In genomic region chr3:179733797-179734196, GRCh38 we compare ENCODE assay signal across 23 cellular contexts.
DNase-seq lines count a peak whose midpoint lies in the region; ATAC-seq, FAIRE-seq and TF ChIP-seq lines count a peak whose summit lies in the region.
"Had no signal": no experiment of that assay in that cellular context is flagged by ENCODE, and none has a peak within 500 bp of the region (broad histone marks: within the 10 kb centered on the region; RNA-seq: fewer than 3 reads in every experiment).

No MANE protein-coding gene starts in this region.

- ATAC-seq in left ventricle myocardium superior = peak; percentile 31
- ATAC-seq in right cardiac atrium = no peak
- no peak for ATAC-seq in activated CD4-positive, CD25-positive, alpha-beta regulatory T cell treated with anti-CD3 and anti-CD28 coated beads, Interleukin-2, amount 50 U/mL, for 24 hours
- ATAC-seq: GM12878 had no signal

- H3K79me2 ChIP-seq in astrocyte (ENCODE audit: insufficient read depth, low read length) = no peaks in the 10 kb centered on the region

- DNase-seq in left ventricle myocardium superior (no peak), right cardiac atrium (no peak), astrocyte (ENCODE audit: low read depth) (no peak), progenitor cell of endocrine pancreas (ENCODE audit: low spot score, unreplicated experiment) (no peak), DMS79 (lab: John Stamatoyannopoulos, UW) (no peak)
- DNase-seq in activated CD4-positive, alpha-beta T cell treated with anti-CD3 and anti-CD28 coated beads for 1 hour = no peak
- DNase-seq: C1 segment of cervical spinal cord; CD4-positive, alpha-beta memory T cell; COR-L47; DMS53; GDM1; GM23248; H7; KG1; MM.1S; NCI-H2029; NCI-H446; NCI-H524 treated with DMSO at 0.1 percent for 48 hours; NCI-H774; SHP77 had no signal

- H3K9me3 ChIP-seq in right cardiac atrium (ENCODE audit: control insufficient read depth, low read length) (no peaks in the 10 kb centered on the region), astrocyte (ENCODE audit: insufficient read depth, low read depth, low read length) (no peaks in the 10 kb centered on the region)

- no peak for FAIRE-seq in astrocyte (lab: Jason Lieb, UNC)
- FAIRE-seq: GM12878, HTR-8/SVneo had no signal

- intact Hi-C loops in left ventricle myocardium superior (cut with micrococcal nuclease) = loop anchor here (10.0 kb wide), 1 partner anchor 79 kb away; the partner anchor contains the start of gene USP13
- intact Hi-C loops in right cardiac atrium (cut with DNase I) = no loop called here

- H3K9me3 Mint-ChIP-seq in astrocyte (ENCODE audit: unreplicated experiment) (no peaks in the 10 kb centered on the region), progenitor cell of endocrine pancreas (ENCODE audit: low read depth) (no peaks in the 10 kb centered on the region)
- H3K9me3 Mint-ChIP-seq: CD4-positive, alpha-beta memory T cell had no signal

- H3K36me3 Mint-ChIP-seq in astrocyte (ENCODE audit: low read depth, unreplicated experiment) (peaks cover 19% of the 10 kb centered on the region), progenitor cell of endocrine pancreas (ENCODE audit: insufficient read depth) (peaks cover 8% of the 10 kb centered on the region)

- H3K4me1 Mint-ChIP-seq in astrocyte (ENCODE audit: low read depth, unreplicated experiment) = peaks cover 7% of the 10 kb centered on the region
- H3K4me1 Mint-ChIP-seq in progenitor cell of endocrine pancreas (ENCODE audit: low read depth) = peaks cover 8% of the 10 kb centered on the region

- TF ChIP-seq CTCF in astrocyte (IDR thresholded peaks at IDR 0.05; ENCODE audit: insufficient read depth, low read depth, low read length) (no peak), progenitor cell of endocrine pancreas (IDR thresholded peaks at IDR 0.05; ENCODE audit: unreplicated experiment) (no peak)

- peaks cover 11% of the 10 kb centered on the region for H3K36me3 ChIP-seq in astrocyte (ENCODE audit: insufficient read depth, low read length)

- H3K4me3 Mint-ChIP-seq in astrocyte (ENCODE audit: unreplicated experiment) = no peak overlapping the region
- no peak overlapping the region for H3K4me3 Mint-ChIP-seq in progenitor cell of endocrine pancreas (ENCODE audit: low read depth)
- H3K4me3 Mint-ChIP-seq: CD4-positive, alpha-beta memory T cell had no signal

- no peak overlapping the region for H2AFZ ChIP-seq in astrocyte (ENCODE audit: low read depth, low read length)
- H2AFZ ChIP-seq: GM23248 had no signal

- no peak overlapping the region for H3K4me2 ChIP-seq in astrocyte (ENCODE audit: low read length)

- no peak overlapping the region for H3K9ac ChIP-seq in astrocyte (ENCODE audit: low read length)
- H3K9ac ChIP-seq: GM23248 had no signal

- peak overlapping the region; percentile 53 for H3K27ac Mint-ChIP-seq in astrocyte (ENCODE audit: unreplicated experiment)
- H3K27ac Mint-ChIP-seq in progenitor cell of endocrine pancreas = peak overlapping the region; percentile 25
- H3K27ac Mint-ChIP-seq: CD4-positive, alpha-beta memory T cell had no signal

- H3K27me3 Mint-ChIP-seq in astrocyte (ENCODE audit: low read depth, unreplicated experiment) (no peaks in the 10 kb centered on the region), progenitor cell of endocrine pancreas (no peaks in the 10 kb centered on the region)
- H3K27me3 Mint-ChIP-seq: CD4-positive, alpha-beta memory T cell had no signal

- peaks cover 4% of the 10 kb centered on the region for H3K4me1 ChIP-seq in right cardiac atrium (ENCODE audit: control insufficient read depth, insufficient read depth, low read length)
- H3K4me1 ChIP-seq in astrocyte (ENCODE audit: insufficient read depth, low read length) = no peaks in the 10 kb centered on the region

- WGBS in right cardiac atrium = 86% methylated on average over 5 of the region's 5 CpGs

- no peak overlapping the region for H3K4me3 ChIP-seq in right cardiac atrium (ENCODE audit: low read length)
- no peak overlapping the region for H3K4me3 ChIP-seq in astrocyte (ENCODE audit: insufficient read depth, low read depth, low read length)
- H3K4me3 ChIP-seq: GM12878, GM23248 had no signal

- H4K20me1 ChIP-seq in astrocyte (ENCODE audit: insufficient read depth, low read length) = peaks cover 4% of the 10 kb centered on the region

- no peaks in the 10 kb centered on the region for H3K27me3 ChIP-seq in right cardiac atrium (ENCODE audit: control insufficient read depth, insufficient read depth)
- no peaks in the 10 kb centered on the region for H3K27me3 ChIP-seq in astrocyte (ENCODE audit: insufficient read depth, low read length)

- H3K27ac ChIP-seq in right cardiac atrium (ENCODE audit: low read length) (no peak overlapping the region), astrocyte (ENCODE audit: low read depth, low read length) (no peak overlapping the region)
- H3K27ac ChIP-seq: GM23248 had no signal
